Comparison of ENCODE assay signal across 8 cellular contexts in genomic region chr2:239223029-239223329, GRCh38.
DNase-seq lines count a peak whose midpoint lies in the region; ATAC-seq and TF ChIP-seq lines count a peak whose summit lies in the region.

No MANE protein-coding gene starts in this region.

- peaks cover 73% of the 10 kb centered on the region for H3K4me1 Mint-ChIP-seq in glutamatergic neuron (ENCODE audit: low read depth, unreplicated experiment)

- TF ChIP-seq CTCF in glutamatergic neuron (IDR thresholded peaks at IDR 0.05; ENCODE audit: partially characterized antibody, unreplicated experiment) (no peak), gastrocnemius medialis (IDR thresholded peaks at IDR 0.05 in 4 of 5, conservative IDR thresholded peaks at IDR 0.05 in 1 of 5) (no peak)

- no peaks in the 10 kb centered on the region for H3K36me3 Mint-ChIP-seq in glutamatergic neuron (ENCODE audit: unreplicated experiment)

- H3K4me3 ChIP-seq in gastrocnemius medialis = peak overlapping the region in 1 of 4 donors; percentile 15

- ATAC-seq in gastrocnemius medialis (peak; percentile 30 to 63), HG03280 (IDR thresholded peaks at IDR 0.05; ENCODE audit: unreplicated experiment) (no peak), HG03196 (IDR thresholded peaks at IDR 0.05; ENCODE audit: unreplicated experiment) (no peak)

- DNase-seq in GF-D8 (lab: John Stamatoyannopoulos, UW) (peak; percentile 96), SKM-1 (lab: John Stamatoyannopoulos, UW; ENCODE audit: unreplicated experiment) (peak; percentile 89), glutamatergic neuron (no peak), gastrocnemius medialis (no peak), HUDEP-2 (lab: John Stamatoyannopoulos, UW; ENCODE audit: unreplicated experiment in 76 of 76) (no peak)
- DNase-seq in stimulated activated naive CD4-positive, alpha-beta T cell treated with Interleukin-2 at 50 U/mL for 16 hours (lab: John Stamatoyannopoulos, UW) = no peak

- peaks cover 17% of the 10 kb centered on the region for H3K9me3 Mint-ChIP-seq in glutamatergic neuron (ENCODE audit: unreplicated experiment)

- H3K36me3 ChIP-seq in gastrocnemius medialis = no peaks in the 10 kb centered on the region

- H3K27me3 Mint-ChIP-seq in glutamatergic neuron (ENCODE audit: unreplicated experiment) = peaks cover 27% of the 10 kb centered on the region

- TF ChIP-seq POLR2A in gastrocnemius medialis (IDR thresholded peaks at IDR 0.05) = no peak

- H3K4me1 ChIP-seq in gastrocnemius medialis = peaks cover 83 to 85% of the 10 kb centered on the region in 2 donors

- no peaks in the 10 kb centered on the region for H3K9me3 ChIP-seq in gastrocnemius medialis

- intact Hi-C loops in gastrocnemius medialis (cut with DNase I; ENCODE audit: low total_unique reads) = loop anchor here (1.0 kb wide), 1 partner anchor 176 kb away; no protein-coding TSS in a partner anchor

- peak overlapping the region; percentile 55 for H3K4me3 Mint-ChIP-seq in glutamatergic neuron (ENCODE audit: unreplicated experiment)

- H3K27ac ChIP-seq in gastrocnemius medialis = peak overlapping the region; percentile 86 to 99 (median 93)

- in situ Hi-C loops in gastrocnemius medialis (cut with MboI; ENCODE audit: low sequenced_read_pairs in 4 of 4) = loop anchor here in 1 of 4 donors (10.0 kb wide), 1 partner anchor 82 kb away; no protein-coding TSS in a partner anchor

- H3K27ac Mint-ChIP-seq in glutamatergic neuron (ENCODE audit: unreplicated experiment) = peak overlapping the region; percentile 94

- H3K27me3 ChIP-seq in gastrocnemius medialis = no peaks in the 10 kb centered on the region

Comparison
In these comparisons a context has a peak if more than half of its experiments do, and no peak if none do; other contexts are left out.
1. DNase-seq: peak in GF-D8 (single experiment) and SKM-1 (single experiment); none in glutamatergic neuron (single experiment), gastrocnemius medialis (0 of 2), HUDEP-2 (0 of 76) and stimulated activated naive CD4-positive, alpha-beta T cell treated with Interleukin-2 at 50 U/mL for 16 hours (single experiment).
2. ATAC-seq: peak in gastrocnemius medialis (2 of 2); none in HG03280 (single experiment) and HG03196 (single experiment).